Comparison of ENCODE assay signal across 21 cellular contexts in the genomic region with DNA sequence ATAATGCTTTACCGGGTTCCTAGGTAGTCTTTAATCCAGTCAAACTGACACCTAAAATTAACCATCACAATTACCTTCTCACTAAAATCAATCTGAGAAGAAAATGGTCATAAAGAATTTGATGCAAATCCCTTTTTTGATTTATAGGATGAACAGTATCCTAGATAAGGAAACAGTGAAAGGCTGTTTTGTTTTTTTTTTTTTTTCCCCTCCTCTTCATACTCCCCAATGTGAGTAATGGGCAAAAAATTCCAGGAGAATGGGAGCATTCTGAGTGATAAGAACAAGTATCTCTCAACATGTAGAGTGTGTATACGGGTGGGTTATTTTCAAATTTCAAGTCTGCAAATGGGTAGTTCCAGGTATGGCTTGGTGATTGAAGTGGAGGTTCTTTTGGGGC.
"Had no signal": no experiment of that assay in that cellular context is flagged by ENCODE, and none has a peak within 500 bp of the region (broad histone marks: within the 10 kb centered on the region; RNA-seq: fewer than 3 reads in every experiment).

No MANE protein-coding gene starts in this region.

- H3K36me3 Mint-ChIP-seq: memory B cell; natural killer cell treated with Interleukin-12 subunit alpha and Interleukin-12 subunit beta and Interleukin-15 and Interleukin-18, amount 100 ng/mL, for 72 hours; stimulated activated naive B cell treated with anti-CD40 and anti-IgM and Interleukin-4, amounts not matched to agents 10 μg/mL and 1 μg/mL and 100 μg/mL, for 72 hours; type B pancreatic cell had no signal

- ATAC-seq: activated T-helper 17 cell treated with anti-CD3 and anti-CD28 coated beads, Interleukin-2, amount 50 U/mL, for 72 hours; heart right ventricle; left colon; natural killer cell treated with Interleukin-12 subunit alpha and Interleukin-12 subunit beta and Interleukin-15 and Interleukin-18, amount 100 ng/mL, for 72 hours; stimulated activated naive B cell treated with anti-CD40 and anti-IgM and Interleukin-4, amounts not matched to agents 10 μg/mL and 1 μg/mL and 100 μg/mL, for 72 hours had no signal

- H3K27me3 Mint-ChIP-seq: activated T-helper 17 cell treated with anti-CD3 and anti-CD28 coated beads, Interleukin-2, amount 50 U/mL, for 72 hours; dendritic cell treated with granulocyte-macrophage colony-stimulating factor and Interleukin-4, amounts not matched to agents 40 ng/mL and 50 ng/mL, for 4 days; natural killer cell treated with Interleukin-12 subunit alpha and Interleukin-12 subunit beta and Interleukin-15 and Interleukin-18, amount 100 ng/mL, for 72 hours; type B pancreatic cell had no signal

- H3K9me3 Mint-ChIP-seq: activated T-helper 17 cell treated with anti-CD3 and anti-CD28 coated beads, Interleukin-2, amount 50 U/mL, for 72 hours; dendritic cell treated with granulocyte-macrophage colony-stimulating factor and Interleukin-4, amounts not matched to agents 40 ng/mL and 50 ng/mL, for 4 days; memory B cell; natural killer cell treated with Interleukin-12 subunit alpha and Interleukin-12 subunit beta and Interleukin-15 and Interleukin-18, amount 100 ng/mL, for 72 hours; stimulated activated naive B cell treated with anti-CD40 and anti-IgM and Interleukin-4, amounts not matched to agents 10 μg/mL and 1 μg/mL and 100 μg/mL, for 72 hours; type B pancreatic cell had no signal

- H3K9me3 ChIP-seq: ascending aorta, heart right ventricle, neutrophil, ovary, prostate gland had no signal

- H3K27ac Mint-ChIP-seq: memory B cell; stimulated activated naive B cell treated with anti-CD40 and anti-IgM and Interleukin-4, amounts not matched to agents 10 μg/mL and 1 μg/mL and 100 μg/mL, for 72 hours; type B pancreatic cell had no signal

- H3K4me3 Mint-ChIP-seq: activated T-helper 17 cell treated with anti-CD3 and anti-CD28 coated beads, Interleukin-2, amount 50 U/mL, for 72 hours; dendritic cell treated with granulocyte-macrophage colony-stimulating factor and Interleukin-4, amounts not matched to agents 40 ng/mL and 50 ng/mL, for 4 days; memory B cell; natural killer cell treated with Interleukin-12 subunit alpha and Interleukin-12 subunit beta and Interleukin-15 and Interleukin-18, amount 100 ng/mL, for 72 hours; stimulated activated naive B cell treated with anti-CD40 and anti-IgM and Interleukin-4, amounts not matched to agents 10 μg/mL and 1 μg/mL and 100 μg/mL, for 72 hours; type B pancreatic cell had no signal

- DNase-seq: activated CD4-positive, alpha-beta T cell treated with anti-CD3 and anti-CD28 coated beads for 1 hour; activated CD4-positive, alpha-beta T cell treated with anti-CD3 and anti-CD28 coated beads, Interleukin-2, amount 50 U/mL, for 4 hours; activated naive CD4-positive, alpha-beta T cell; activated T-cell treated with anti-CD3 and anti-CD28 coated beads for 4 hours; brain microvascular endothelial cell; caudate nucleus; effector CD4-positive, alpha-beta T cell; heart right ventricle; left colon; ovary; stimulated activated CD4-positive, alpha-beta T cell treated with anti-CD3 and anti-CD28 coated beads, Interleukin-2, amount 100 ng/mL, for 48 hours; stimulated activated CD8-positive, alpha-beta memory T cell treated with anti-CD3 and anti-CD28 coated beads, Interleukin-4, amount 100 ng/mL, for 48 hours; stimulated activated naive B cell treated with anti-CD40 and anti-IgM and Interleukin-4, amounts not matched to agents 10 μg/mL and 1 μg/mL and 100 μg/mL, for 72 hours had no signal

- H3K4me1 Mint-ChIP-seq: memory B cell had no signal
